In the genomic region with DNA sequence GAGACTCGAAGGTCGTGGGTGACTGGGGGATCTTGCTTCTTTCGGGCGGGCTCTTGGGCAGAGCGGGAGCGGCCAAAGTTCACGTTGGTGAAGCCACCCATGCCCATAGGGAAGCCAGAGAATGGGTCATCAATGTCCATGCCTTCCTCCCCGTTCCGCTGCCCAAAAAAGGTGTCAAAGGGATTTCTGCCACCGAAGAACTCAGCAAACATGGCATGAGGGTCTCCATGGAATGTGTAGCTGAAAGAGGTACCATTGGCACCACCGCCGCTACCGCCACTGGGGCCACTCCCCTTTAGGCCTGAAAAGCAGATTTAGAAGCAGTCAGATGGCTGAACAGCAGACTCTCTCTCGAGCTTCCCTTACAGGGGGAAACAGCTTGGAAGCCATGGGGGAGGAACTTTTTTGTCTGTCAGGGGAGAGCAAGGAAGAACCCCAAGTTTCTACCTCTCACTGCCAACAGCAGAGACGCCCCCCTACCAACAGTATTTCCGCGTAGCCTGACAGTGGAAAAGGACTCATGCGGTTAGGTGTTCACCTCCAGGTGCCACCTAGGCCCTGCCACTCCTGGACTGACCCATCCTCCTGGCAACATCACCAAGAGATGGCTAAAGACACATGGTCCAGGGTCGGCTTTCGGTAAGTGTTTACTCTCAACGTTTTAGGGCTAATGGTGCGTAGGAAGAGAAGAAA, we compare ENCODE assay signal across 1 cellular context.
TF ChIP-seq lines count a peak whose summit lies in the region.

No MANE protein-coding gene starts in this region.

TF ChIP-seq in GM23338, 12 proteins besides CTCF, POLR2A, EP300 and RAD21 (continued from another document):
- TF ChIP-seq, protein P1, sequence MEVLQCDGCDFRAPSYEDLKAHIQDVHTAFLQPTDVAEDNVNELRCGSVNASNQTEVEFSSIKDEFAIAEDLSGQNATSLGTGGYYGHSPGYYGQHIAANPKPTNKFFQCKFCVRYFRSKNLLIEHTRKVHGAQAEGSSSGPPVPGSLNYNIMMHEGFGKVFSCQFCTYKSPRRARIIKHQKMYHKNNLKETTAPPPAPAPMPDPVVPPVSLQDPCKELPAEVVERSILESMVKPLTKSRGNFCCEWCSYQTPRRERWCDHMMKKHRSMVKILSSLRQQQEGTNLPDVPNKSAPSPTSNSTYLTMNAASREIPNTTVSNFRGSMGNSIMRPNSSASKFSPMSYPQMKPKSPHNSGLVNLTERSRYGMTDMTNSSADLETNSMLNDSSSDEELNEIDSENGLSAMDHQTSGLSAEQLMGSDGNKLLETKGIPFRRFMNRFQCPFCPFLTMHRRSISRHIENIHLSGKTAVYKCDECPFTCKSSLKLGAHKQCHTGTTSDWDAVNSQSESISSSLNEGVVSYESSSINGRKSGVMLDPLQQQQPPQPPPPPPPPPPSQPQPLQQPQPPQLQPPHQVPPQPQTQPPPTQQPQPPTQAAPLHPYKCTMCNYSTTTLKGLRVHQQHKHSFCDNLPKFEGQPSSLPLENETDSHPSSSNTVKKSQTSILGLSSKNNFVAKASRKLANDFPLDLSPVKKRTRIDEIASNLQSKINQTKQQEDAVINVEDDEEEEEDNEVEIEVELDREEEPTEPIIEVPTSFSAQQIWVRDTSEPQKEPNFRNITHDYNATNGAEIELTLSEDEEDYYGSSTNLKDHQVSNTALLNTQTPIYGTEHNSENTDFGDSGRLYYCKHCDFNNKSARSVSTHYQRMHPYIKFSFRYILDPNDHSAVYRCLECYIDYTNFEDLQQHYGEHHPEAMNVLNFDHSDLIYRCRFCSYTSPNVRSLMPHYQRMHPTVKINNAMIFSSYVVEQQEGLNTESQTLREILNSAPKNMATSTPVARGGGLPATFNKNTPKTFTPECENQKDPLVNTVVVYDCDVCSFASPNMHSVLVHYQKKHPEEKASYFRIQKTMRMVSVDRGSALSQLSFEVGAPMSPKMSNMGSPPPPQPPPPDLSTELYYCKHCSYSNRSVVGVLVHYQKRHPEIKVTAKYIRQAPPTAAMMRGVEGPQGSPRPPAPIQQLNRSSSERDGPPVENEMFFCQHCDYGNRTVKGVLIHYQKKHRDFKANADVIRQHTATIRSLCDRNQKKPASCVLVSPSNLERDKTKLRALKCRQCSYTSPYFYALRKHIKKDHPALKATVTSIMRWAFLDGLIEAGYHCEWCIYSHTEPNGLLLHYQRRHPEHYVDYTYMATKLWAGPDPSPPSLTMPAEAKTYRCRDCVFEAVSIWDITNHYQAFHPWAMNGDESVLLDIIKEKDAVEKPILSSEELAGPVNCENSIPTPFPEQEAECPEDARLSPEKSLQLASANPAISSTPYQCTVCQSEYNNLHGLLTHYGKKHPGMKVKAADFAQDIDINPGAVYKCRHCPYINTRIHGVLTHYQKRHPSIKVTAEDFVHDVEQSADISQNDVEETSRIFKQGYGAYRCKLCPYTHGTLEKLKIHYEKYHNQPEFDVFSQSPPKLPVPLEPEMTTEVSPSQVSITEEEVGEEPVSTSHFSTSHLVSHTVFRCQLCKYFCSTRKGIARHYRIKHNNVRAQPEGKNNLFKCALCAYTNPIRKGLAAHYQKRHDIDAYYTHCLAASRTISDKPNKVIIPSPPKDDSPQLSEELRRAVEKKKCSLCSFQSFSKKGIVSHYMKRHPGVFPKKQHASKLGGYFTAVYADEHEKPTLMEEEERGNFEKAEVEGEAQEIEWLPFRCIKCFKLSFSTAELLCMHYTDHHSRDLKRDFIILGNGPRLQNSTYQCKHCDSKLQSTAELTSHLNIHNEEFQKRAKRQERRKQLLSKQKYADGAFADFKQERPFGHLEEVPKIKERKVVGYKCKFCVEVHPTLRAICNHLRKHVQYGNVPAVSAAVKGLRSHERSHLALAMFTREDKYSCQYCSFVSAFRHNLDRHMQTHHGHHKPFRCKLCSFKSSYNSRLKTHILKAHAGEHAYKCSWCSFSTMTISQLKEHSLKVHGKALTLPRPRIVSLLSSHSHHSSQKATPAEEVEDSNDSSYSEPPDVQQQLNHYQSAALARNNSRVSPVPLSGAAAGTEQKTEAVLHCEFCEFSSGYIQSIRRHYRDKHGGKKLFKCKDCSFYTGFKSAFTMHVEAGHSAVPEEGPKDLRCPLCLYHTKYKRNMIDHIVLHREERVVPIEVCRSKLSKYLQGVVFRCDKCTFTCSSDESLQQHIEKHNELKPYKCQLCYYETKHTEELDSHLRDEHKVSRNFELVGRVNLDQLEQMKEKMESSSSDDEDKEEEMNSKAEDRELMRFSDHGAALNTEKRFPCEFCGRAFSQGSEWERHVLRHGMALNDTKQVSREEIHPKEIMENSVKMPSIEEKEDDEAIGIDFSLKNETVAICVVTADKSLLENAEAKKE (CRISPR knock-in tag; IDR thresholded peaks at IDR 0.05): no peak
- TF ChIP-seq EZH2 (IDR thresholded peaks at IDR 0.05; ENCODE audit: low read depth, unreplicated experiment): no peak
- TF ChIP-seq EZH2phosphoT487 (IDR thresholded peaks at IDR 0.05; ENCODE audit: unreplicated experiment): no peak
- no peak for TF ChIP-seq NANOG (IDR thresholded peaks at IDR 0.05; ENCODE audit: borderline replicate concordance)
TF ChIP-seq in GM23338: peak in this region for 0.
